1 cellular context compared by ENCODE assay signal in genomic region chr10:92826504-92826903, GRCh38.
TF ChIP-seq lines count a peak whose summit lies in the region.

No MANE protein-coding gene starts in this region.

TF ChIP-seq in A549, 52 proteins besides CTCF, POLR2A, EP300 and RAD21 (continued from another document):
- no peak for TF ChIP-seq FOXS1 (CRISPR knock-in tag; IDR thresholded peaks at IDR 0.05)
- no peak for TF ChIP-seq MYC (IDR thresholded peaks at IDR 0.05; ENCODE audit: borderline replicate concordance, low read length)
- TF ChIP-seq, protein P1, sequence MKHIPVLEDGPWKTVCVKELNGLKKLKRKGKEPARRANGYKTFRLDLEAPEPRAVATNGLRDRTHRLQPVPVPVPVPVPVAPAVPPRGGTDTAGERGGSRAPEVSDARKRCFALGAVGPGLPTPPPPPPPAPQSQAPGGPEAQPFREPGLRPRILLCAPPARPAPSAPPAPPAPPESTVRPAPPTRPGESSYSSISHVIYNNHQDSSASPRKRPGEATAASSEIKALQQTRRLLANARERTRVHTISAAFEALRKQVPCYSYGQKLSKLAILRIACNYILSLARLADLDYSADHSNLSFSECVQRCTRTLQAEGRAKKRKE (CRISPR knock-in tag; IDR thresholded peaks at IDR 0.05; ENCODE audit: low read depth), result no peak
